ENCODE assay signal across 27 cellular contexts in genomic region chr3:147389265-147390175, GRCh38. TPM values are rescaled to one million over a fixed set of nuclear protein-coding genes. Genes with fewer than 3 reads are reported as not detected.
DNase-seq lines count a peak whose midpoint lies in the region; ATAC-seq and TF ChIP-seq lines count a peak whose summit lies in the region.
"Had no signal": no experiment of that assay in that cellular context is flagged by ENCODE, and none has a peak within 500 bp of the region (broad histone marks: within the 10 kb centered on the region; RNA-seq: fewer than 3 reads in every experiment).

No MANE protein-coding gene starts in this region.

- CTCF ChIA-PET in activated naive CD4-positive, alpha-beta T cell treated with anti-CD3 and anti-CD28 coated beads, Interleukin-2, amount 10 ng/mL, durations not matched to agents 7 days and 5 days (lab: Charles Lee) = no interaction called here

- peaks cover 93% of the 10 kb centered on the region for H3K27me3 Mint-ChIP-seq in activated naive CD4-positive, alpha-beta T cell treated with anti-CD3 and anti-CD28 coated beads, Interleukin-2, amount 10 ng/mL, durations not matched to agents 7 days and 5 days
- peaks cover 99% of the 10 kb centered on the region for H3K27me3 Mint-ChIP-seq in brain
- peaks cover 68% of the 10 kb centered on the region for H3K27me3 Mint-ChIP-seq in glutamatergic neuron (ENCODE audit: unreplicated experiment)
- peaks cover 72 to 94% of the 10 kb centered on the region in 2 donors for H3K27me3 Mint-ChIP-seq in stimulated activated naive B cell treated with anti-CD40 and anti-IgM and Interleukin-4, amounts not matched to agents 10 μg/mL and 1 μg/mL and 100 μg/mL, for 72 hours

- peaks cover 4% of the 10 kb centered on the region for H3K9me3 Mint-ChIP-seq in activated naive CD4-positive, alpha-beta T cell treated with anti-CD3 and anti-CD28 coated beads, Interleukin-2, amount 10 ng/mL, durations not matched to agents 7 days and 5 days
- H3K9me3 Mint-ChIP-seq in activated naive CD4-positive, alpha-beta T cell treated with anti-CD3 and anti-CD28 coated beads, Interleukin-2, amount 50 U/mL, for 72 hours = peaks cover 0 to 15% of the 10 kb centered on the region in 2 donors
- H3K9me3 Mint-ChIP-seq in brain (peaks cover 0 to 20% (median 13%) of the 10 kb centered on the region in 5 experiments), glutamatergic neuron (ENCODE audit: unreplicated experiment) (peaks cover 19% of the 10 kb centered on the region)
- H3K9me3 Mint-ChIP-seq in stimulated activated naive B cell treated with anti-CD40 and anti-IgM and Interleukin-4, amounts not matched to agents 10 μg/mL and 1 μg/mL and 100 μg/mL, for 72 hours = peaks cover 0 to 2% of the 10 kb centered on the region in 2 donors

- H3K4me1 Mint-ChIP-seq in activated naive CD4-positive, alpha-beta T cell treated with anti-CD3 and anti-CD28 coated beads, Interleukin-2, amount 10 ng/mL, durations not matched to agents 7 days and 5 days = no peaks in the 10 kb centered on the region
- H3K4me1 Mint-ChIP-seq in brain (peaks cover 75% of the 10 kb centered on the region), glutamatergic neuron (ENCODE audit: low read depth, unreplicated experiment) (peaks cover 11% of the 10 kb centered on the region)
- peaks cover 6 to 10% of the 10 kb centered on the region in 2 donors for H3K4me1 Mint-ChIP-seq in stimulated activated naive B cell treated with anti-CD40 and anti-IgM and Interleukin-4, amounts not matched to agents 10 μg/mL and 1 μg/mL and 100 μg/mL, for 72 hours

- no peak for ATAC-seq in activated naive CD4-positive, alpha-beta T cell treated with anti-CD3 and anti-CD28 coated beads, Interleukin-2, amount 50 U/mL, for 72 hours
- ATAC-seq in stimulated activated naive B cell treated with anti-CD40 and anti-IgM and Interleukin-4, amounts not matched to agents 10 μg/mL and 1 μg/mL and 100 μg/mL, for 72 hours (replicated peaks) = no peak
- ATAC-seq: GM12878; pancreas; stimulated activated naive CD8-positive, alpha-beta T cell treated with anti-CD3 and anti-CD28 coated beads, Interleukin-15, Interleukin-2, amounts not matched to agents 100 U/mL and 50 U/mL, for 24 hours; T-cell had no signal

- H3K27ac Mint-ChIP-seq in activated naive CD4-positive, alpha-beta T cell treated with anti-CD3 and anti-CD28 coated beads, Interleukin-2, amount 10 ng/mL, durations not matched to agents 7 days and 5 days = peak overlapping the region; percentile 58
- peak overlapping the region in 1 of 2 donors; percentile 84 for H3K27ac Mint-ChIP-seq in activated naive CD4-positive, alpha-beta T cell treated with anti-CD3 and anti-CD28 coated beads, Interleukin-2, amount 50 U/mL, for 72 hours
- H3K27ac Mint-ChIP-seq in brain (peak overlapping the region in 4 of 5 experiments; percentile 90 to 100 (median 98)), glutamatergic neuron (ENCODE audit: unreplicated experiment) (peak overlapping the region; percentile 59)
- peak overlapping the region; percentile 77 for H3K27ac Mint-ChIP-seq in stimulated activated naive B cell treated with anti-CD40 and anti-IgM and Interleukin-4, amounts not matched to agents 10 μg/mL and 1 μg/mL and 100 μg/mL, for 72 hours
- H3K27ac Mint-ChIP-seq: activated naive CD8-positive, alpha-beta T cell; T-cell had no signal

- no peak for TF ChIP-seq CTCF in brain (conservative IDR thresholded peaks at IDR 0.05)
- TF ChIP-seq CTCF in glutamatergic neuron (IDR thresholded peaks at IDR 0.05; ENCODE audit: partially characterized antibody, unreplicated experiment) = no peak

- peaks cover 6% of the 10 kb centered on the region for H3K36me3 Mint-ChIP-seq in activated naive CD4-positive, alpha-beta T cell treated with anti-CD3 and anti-CD28 coated beads, Interleukin-2, amount 10 ng/mL, durations not matched to agents 7 days and 5 days
- H3K36me3 Mint-ChIP-seq in activated naive CD4-positive, alpha-beta T cell treated with anti-CD3 and anti-CD28 coated beads, Interleukin-2, amount 50 U/mL, for 72 hours = peaks cover 22 to 54% of the 10 kb centered on the region in 2 donors
- no peaks in the 10 kb centered on the region for H3K36me3 Mint-ChIP-seq in brain
- no peaks in the 10 kb centered on the region for H3K36me3 Mint-ChIP-seq in glutamatergic neuron (ENCODE audit: unreplicated experiment)
- H3K36me3 Mint-ChIP-seq in stimulated activated naive B cell treated with anti-CD40 and anti-IgM and Interleukin-4, amounts not matched to agents 10 μg/mL and 1 μg/mL and 100 μg/mL, for 72 hours = peaks cover 5 to 7% of the 10 kb centered on the region in 2 donors
- H3K36me3 Mint-ChIP-seq: T-cell had no signal

- DNase-seq in activated naive CD4-positive, alpha-beta T cell treated with anti-CD3 and anti-CD28 coated beads, Interleukin-2, amount 10 ng/mL, durations not matched to agents 7 days and 5 days = no peak
- no peak for DNase-seq in activated naive CD4-positive, alpha-beta T cell treated with anti-CD3 and anti-CD28 coated beads, Interleukin-2, amount 50 U/mL, for 72 hours (ENCODE audit: low spot score in 2 of 2)
- DNase-seq in glutamatergic neuron (no peak), cerebellum (ENCODE audit: low spot score) (no peak), glomerular visceral epithelial cell (ENCODE audit: extremely low spot score) (no peak), T-helper 1 cell (no peak)
- no peak for DNase-seq in stimulated activated naive B cell treated with anti-CD40 and anti-IgM and Interleukin-4, amounts not matched to agents 10 μg/mL and 1 μg/mL and 100 μg/mL, for 72 hours
- DNase-seq: Caco-2; DND-41; HCEC 1CT; Kasumi-1; mammary epithelial cell; NCI-H1092; NCI-H187 treated with DMSO at 0.1 percent for 48 hours; NCI-H526 treated with DMSO at 0.1 percent for 48 hours; stimulated activated CD4-positive, alpha-beta T cell treated with anti-CD3 and anti-CD28 coated beads, Interleukin-4, amount 100 ng/mL, for 4 hours; stimulated activated naive CD8-positive, alpha-beta T cell treated with anti-CD3 and anti-CD28 coated beads, Interleukin-15, Interleukin-2, amounts not matched to agents 100 U/mL and 50 U/mL, for 24 hours; T-cell; thyroid gland had no signal

- no peak overlapping the region for H3K4me3 Mint-ChIP-seq in activated naive CD4-positive, alpha-beta T cell treated with anti-CD3 and anti-CD28 coated beads, Interleukin-2, amount 10 ng/mL, durations not matched to agents 7 days and 5 days
- H3K4me3 Mint-ChIP-seq in brain (peak overlapping the region in 4 of 5 experiments; percentile 77 to 98 (median 86)), glutamatergic neuron (ENCODE audit: unreplicated experiment) (no peak overlapping the region)
- no peak overlapping the region for H3K4me3 Mint-ChIP-seq in stimulated activated naive B cell treated with anti-CD40 and anti-IgM and Interleukin-4, amounts not matched to agents 10 μg/mL and 1 μg/mL and 100 μg/mL, for 72 hours
- H3K4me3 Mint-ChIP-seq: activated naive CD8-positive, alpha-beta T cell; T-cell had no signal

RNA-seq across cellular contexts. Expression of gene ZIC4, which starts 16.8 kb away (rescaled TPM):
- not detected for total RNA-seq in activated naive CD4-positive, alpha-beta T cell treated with anti-CD3 and anti-CD28 coated beads, Interleukin-2, amount 50 U/mL, for 72 hours
- polyA plus RNA-seq in brain (ENCODE audit: insufficient read depth, low read depth, low replicate concordance) = 0.49 TPM
- total RNA-seq in glutamatergic neuron (ENCODE audit: unreplicated experiment) = not detected
- total RNA-seq in cerebellum = 122 TPM
- total RNA-seq: Caco-2, glomerular endothelial cell, GM12878, kidney epithelial cell, pancreas, right atrium auricular region, T-cell, thyroid gland had no signal
- polyA plus RNA-seq: AG04450, GM12878, mammary epithelial cell, pancreas had no signal

RNA-seq across cellular contexts. Expression of gene ZIC1, which starts 19.6 kb away (rescaled TPM):
- total RNA-seq in activated naive CD4-positive, alpha-beta T cell treated with anti-CD3 and anti-CD28 coated beads, Interleukin-2, amount 50 U/mL, for 72 hours = not detected
- polyA plus RNA-seq in brain (ENCODE audit: insufficient read depth, low read depth, low replicate concordance) = 13.4 TPM
- total RNA-seq in glutamatergic neuron (ENCODE audit: unreplicated experiment) (not detected), cerebellum (662 TPM)
- total RNA-seq: Caco-2, GM12878, kidney epithelial cell, pancreas, T-cell, thyroid gland had no signal
- polyA plus RNA-seq: AG04450, GM12878, mammary epithelial cell, pancreas had no signal

Comparison
In these comparisons a context has a peak if more than half of its experiments do, and no peak if none do; other contexts are left out.
1. H3K4me3 Mint-ChIP-seq: peak in brain (4 of 5); none in activated naive CD4-positive, alpha-beta T cell treated with anti-CD3 and anti-CD28 coated beads, Interleukin-2, amount 10 ng/mL, durations not matched to agents 7 days and 5 days (single experiment), glutamatergic neuron (single experiment) and stimulated activated naive B cell treated with anti-CD40 and anti-IgM and Interleukin-4, amounts not matched to agents 10 μg/mL and 1 μg/mL and 100 μg/mL, for 72 hours (0 of 2).
2. RNA of gene ZIC4, which starts 16.8 kb away (total RNA-seq): 122 TPM in cerebellum (single experiment); not detected in activated naive CD4-positive, alpha-beta T cell treated with anti-CD3 and anti-CD28 coated beads, Interleukin-2, amount 50 U/mL, for 72 hours and not detected in glutamatergic neuron (single experiment); every median in the first group is over 100 times any median in the second.
3. RNA of gene ZIC1, which starts 19.6 kb away (total RNA-seq): 662 TPM in cerebellum (single experiment); not detected in activated naive CD4-positive, alpha-beta T cell treated with anti-CD3 and anti-CD28 coated beads, Interleukin-2, amount 50 U/mL, for 72 hours and not detected in glutamatergic neuron (single experiment); every median in the first group is over 100 times any median in the second.